ENCODE assay signal across 15 cellular contexts in genomic region chr12:45292486-45293195, GRCh38.
DNase-seq lines count a peak whose midpoint lies in the region; ATAC-seq, FAIRE-seq and TF ChIP-seq lines count a peak whose summit lies in the region.
"Had no signal": no experiment of that assay in that cellular context is flagged by ENCODE, and none has a peak within 500 bp of the region (broad histone marks: within the 10 kb centered on the region; RNA-seq: fewer than 3 reads in every experiment).

No MANE protein-coding gene starts in this region.

- H3K79me2 ChIP-seq in MM.1S (ENCODE audit: low read length): peaks cover 57% of the 10 kb centered on the region

- H3K36me3 ChIP-seq in bronchial epithelial cell (ENCODE audit: control insufficient read depth, insufficient read depth, low read length): no peaks in the 10 kb centered on the region
- H3K36me3 ChIP-seq in suprapubic skin: no peaks in the 10 kb centered on the region
- no peaks in the 10 kb centered on the region for H3K36me3 ChIP-seq in MM.1S (replicated peaks; ENCODE audit: insufficient read depth, low read length)
- H3K36me3 ChIP-seq: adrenal gland had no signal

- H3K4me1 ChIP-seq in suprapubic skin (peaks cover 15% of the 10 kb centered on the region), MM.1S (ENCODE audit: low read length) (no peaks in the 10 kb centered on the region)

- TF ChIP-seq POLR2A in suprapubic skin (IDR thresholded peaks at IDR 0.05): no peak

- no peak overlapping the region for H3K4me3 ChIP-seq in bronchial epithelial cell (ENCODE audit: low read depth, low read length)
- no peak overlapping the region for H3K4me3 ChIP-seq in suprapubic skin
- no peak overlapping the region for H3K4me3 ChIP-seq in MM.1S (ENCODE audit: low read length)
- H3K4me3 ChIP-seq: adrenal gland, GM23248 had no signal

- no peak for ATAC-seq in GM18861 (IDR thresholded peaks at IDR 0.05; ENCODE audit: unreplicated experiment)
- ATAC-seq: activated CD4-positive, CD25-positive, alpha-beta regulatory T cell treated with anti-CD3 and anti-CD28 coated beads, Interleukin-2, amount 50 U/mL, for 24 hours had no signal

- no peaks in the 10 kb centered on the region for H3F3A ChIP-seq in MM.1S (ENCODE audit: insufficient read depth, low read length)

- H3K9me3 ChIP-seq in suprapubic skin: no peaks in the 10 kb centered on the region
- H3K9me3 ChIP-seq in MM.1S (replicated peaks; ENCODE audit: insufficient read depth, low read length): no peaks in the 10 kb centered on the region
- H3K9me3 ChIP-seq: adrenal gland had no signal

- DNase-seq in NCI-H1417 (lab: John Stamatoyannopoulos, UW) (peak in 2 of 3 experiments; percentile 26 to 71), bronchial epithelial cell (ENCODE audit: low read depth) (peak; percentile 25), suprapubic skin (ENCODE audit: low spot score in 2 of 2) (no peak), NCI-H774 (lab: John Stamatoyannopoulos, UW) (no peak), MM.1S (no peak)
- DNase-seq in stimulated activated naive CD4-positive, alpha-beta T cell treated with Interleukin-2 at 50 U/mL for 16 hours (lab: John Stamatoyannopoulos, UW): no peak
- DNase-seq: adrenal gland; EL; glutamatergic neuron; GM23248; nucleus accumbens; stimulated activated CD4-positive, alpha-beta T cell treated with anti-CD3 and anti-CD28 coated beads, Interleukin-2, amount 100 ng/mL, for 24 hours had no signal

- TF ChIP-seq CTCF in bronchial epithelial cell (IDR thresholded peaks at IDR 0.05; ENCODE audit: insufficient read depth, low read length, severe bottlenecking) (no peak), suprapubic skin (IDR thresholded peaks at IDR 0.05) (no peak), MM.1S (IDR thresholded peaks at IDR 0.05; ENCODE audit: low read length) (no peak)

- TF ChIP-seq EP300 in suprapubic skin (IDR thresholded peaks at IDR 0.05): peak; percentile 46

- peak overlapping the region; percentile 14 for H3K27ac ChIP-seq in layer of hippocampus (ENCODE audit: low read depth, low read length)
- H3K27ac ChIP-seq in suprapubic skin: peak overlapping the region; percentile 37
- no peak overlapping the region for H3K27ac ChIP-seq in MM.1S (ENCODE audit: low read length)
- H3K27ac ChIP-seq: GM23248 had no signal

- no peaks in the 10 kb centered on the region for H3K27me3 ChIP-seq in bronchial epithelial cell (ENCODE audit: control insufficient read depth, insufficient read depth, low read length)
- no peaks in the 10 kb centered on the region for H3K27me3 ChIP-seq in layer of hippocampus (ENCODE audit: control insufficient read depth, insufficient read depth, low read length)
- H3K27me3 ChIP-seq in suprapubic skin: no peaks in the 10 kb centered on the region
- H3K27me3 ChIP-seq in MM.1S (replicated peaks; ENCODE audit: insufficient read depth, low read length): no peaks in the 10 kb centered on the region
- H3K27me3 ChIP-seq: adrenal gland had no signal

- no peak overlapping the region for H3K9ac ChIP-seq in MM.1S (ENCODE audit: low read length)
- H3K9ac ChIP-seq: GM23248 had no signal

- no peak for FAIRE-seq in bronchial epithelial cell (lab: Jason Lieb, UNC)

- H2AFZ ChIP-seq in MM.1S (ENCODE audit: low read length): no peak overlapping the region
- H2AFZ ChIP-seq: GM23248 had no signal

- no peak overlapping the region for H3K4me2 ChIP-seq in MM.1S (ENCODE audit: low read depth, low read length)

- 49% methylated on average over 4 of the region's 4 CpGs for WGBS in suprapubic skin

- no peaks in the 10 kb centered on the region for H3K9me2 ChIP-seq in MM.1S (replicated peaks; ENCODE audit: insufficient read depth, low read length)

- H4K20me1 ChIP-seq in MM.1S (ENCODE audit: insufficient read depth, low read length): no peaks in the 10 kb centered on the region

Comparison
In these comparisons a context has a peak if more than half of its experiments do, and no peak if none do; other contexts are left out.
1. DNase-seq: peak in NCI-H1417 (2 of 3) and bronchial epithelial cell (single experiment); none in suprapubic skin (0 of 2), NCI-H774 (single experiment), stimulated activated naive CD4-positive, alpha-beta T cell treated with Interleukin-2 at 50 U/mL for 16 hours (single experiment) and MM.1S (single experiment).